In the genomic region with DNA sequence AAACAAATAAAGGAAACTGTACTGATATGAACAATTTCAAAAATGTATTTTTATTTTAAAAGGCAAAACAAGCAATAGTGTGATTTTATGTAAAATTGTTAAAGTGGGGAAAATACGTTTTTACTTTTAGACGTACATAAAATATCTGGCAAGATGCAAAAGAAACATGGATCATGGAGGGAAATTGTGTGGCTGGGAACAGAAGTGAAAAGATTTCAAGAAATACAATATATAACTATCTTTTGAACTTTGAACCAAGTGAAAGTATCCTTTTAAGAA, we compare ENCODE assay signal across 8 cellular contexts. TPM values are rescaled to one million over a fixed set of nuclear protein-coding genes. Genes with fewer than 3 reads are reported as not detected.
DNase-seq lines count a peak whose midpoint lies in the region; ATAC-seq, FAIRE-seq and TF ChIP-seq lines count a peak whose summit lies in the region.

No MANE protein-coding gene starts in this region.

- H3K27me3 ChIP-seq in CD8-positive, alpha-beta T cell (ENCODE audit: insufficient read depth, low read length) = no peaks in the 10 kb centered on the region
- H3K27me3 ChIP-seq in OCI-LY3 (ENCODE audit: low read depth, low read length) = no peaks in the 10 kb centered on the region
- no peaks in the 10 kb centered on the region for H3K27me3 ChIP-seq in H1 (replicated peaks in 1 of 4; ENCODE audit: control insufficient read depth in 3 of 4, extremely low read depth in 1 of 4, insufficient read depth in 3 of 4, low read length in 3 of 4)
- H3K27me3 ChIP-seq in neuronal stem cell (ENCODE audit: control insufficient read depth in 3 of 3, insufficient read depth in 3 of 3, low read depth in 1 of 3, low read length in 3 of 3) = no peaks in the 10 kb centered on the region

- H3K27me3 Mint-ChIP-seq in CD8-positive, alpha-beta T cell (ENCODE audit: low read depth) = no peaks in the 10 kb centered on the region

- no peak for DNase-seq in CD8-positive, alpha-beta T cell
- DNase-seq in H1 (ENCODE audit: low read depth in 1 of 2, low spot score in 2 of 2) = no peak
- DNase-seq in neuronal stem cell (ENCODE audit: low spot score) = no peak
- no peak for DNase-seq in CD1c-positive myeloid dendritic cell (ENCODE audit: extremely low spot score)
- no peak for DNase-seq in GM12892 (ENCODE audit: insufficient read length)
- no peak for DNase-seq in HTR-8/SVneo (ENCODE audit: insufficient read length, low spot score)

- H2AK5ac ChIP-seq in H1 (ENCODE audit: low read depth, low read length) (no peak overlapping the region), neuronal stem cell (ENCODE audit: low read depth, low read length) (no peak overlapping the region)

- no peak for ATAC-seq in CD8-positive, alpha-beta T cell
- ATAC-seq in HG03571 (IDR thresholded peaks at IDR 0.05; ENCODE audit: unreplicated experiment) = no peak

- no peak overlapping the region for H3K23ac ChIP-seq in H1 (ENCODE audit: insufficient read length)
- H3K23ac ChIP-seq in neuronal stem cell (ENCODE audit: low read depth, low read length, poor library complexity) = no peak overlapping the region

- H2BK15ac ChIP-seq in H1 (ENCODE audit: low read length) (no peak overlapping the region), neuronal stem cell (ENCODE audit: low read length) (no peak overlapping the region)

- TF ChIP-seq RAD21 in H1 (IDR thresholded peaks at IDR 0.05 in 1 of 2, conservative IDR thresholded peaks at IDR 0.05 in 1 of 2; ENCODE audit: low read depth in 2 of 2, low read length in 2 of 2) = no peak

- CTCF ChIA-PET in CD8-positive, alpha-beta T cell (lab: Charles Lee) = interaction anchor here (0.7 kb wide), 1 partner anchor 30 kb away, joined by 3 read pairs; a partner anchor contains a TSS
- CTCF ChIA-PET in H1 (lab: Charles Lee; ENCODE audit: partially characterized antibody) = interaction anchor here (0.5 to 1.0 kb wide), 3 partner anchors 33 to 152 kb away, joined by 3 to 5 read pairs (median 3); no protein-coding TSS in a partner anchor

- H3K9me3 ChIP-seq in CD8-positive, alpha-beta T cell (ENCODE audit: low read length) = no peaks in the 10 kb centered on the region
- H3K9me3 ChIP-seq in OCI-LY3 (ENCODE audit: insufficient read depth, low read length) (no peaks in the 10 kb centered on the region), H1 (ENCODE audit: insufficient read depth in 2 of 2, low read depth in 1 of 2, low read length in 1 of 2) (no peaks in the 10 kb centered on the region), neuronal stem cell (replicated peaks in 1 of 2; ENCODE audit: control insufficient read depth in 2 of 2, insufficient read depth in 1 of 2, low read depth in 1 of 2, low read length in 2 of 2) (no peaks in the 10 kb centered on the region)

- H3K9ac ChIP-seq in OCI-LY3 (ENCODE audit: low read length) (peak overlapping the region; percentile 86), H1 (replicated peaks in 1 of 4; ENCODE audit: extremely low read depth in 1 of 4, low read depth in 3 of 4, low read length in 3 of 4) (peak overlapping the region in 1 of 4 experiments; percentile 24; a peak in 1 of 7 replicates), neuronal stem cell (ENCODE audit: low read depth, low read length, poor library complexity) (no peak overlapping the region)

- peaks cover 37% of the 10 kb centered on the region for H3K79me2 ChIP-seq in OCI-LY3 (ENCODE audit: low read length)
- peaks cover 2 to 23% of the 10 kb centered on the region in 2 experiments; a peak in 2 of 4 replicates for H3K79me2 ChIP-seq in H1 (ENCODE audit: control insufficient read depth in 1 of 2, insufficient read depth in 2 of 2, low read length in 2 of 2)

- H4K91ac ChIP-seq in H1 (replicated peaks; ENCODE audit: insufficient read length, low read length) (no peak overlapping the region), neuronal stem cell (ENCODE audit: low read depth, low read length, poor library complexity) (no peak overlapping the region)

- H3K4ac ChIP-seq in H1 (replicated peaks; ENCODE audit: insufficient read length, low read depth, low read length) (no peak overlapping the region), neuronal stem cell (ENCODE audit: low read length) (no peak overlapping the region)

- 26% methylated on average over 2 of the region's 2 CpGs; no CpG with 5 or more reads in 1 of the 2 experiments for WGBS in H1 (ENCODE audit: extremely low coverage in 1 of 2, insufficient coverage in 1 of 2, insufficient read length in 1 of 2, insufficient replicate concordance in 2 of 2, low coverage in 1 of 2, low lambda C conversion rate in 2 of 2, missing lambda C conversion rate in 1 of 2), 2 experiments
- 100% methylated on average over 2 of the region's 2 CpGs; no CpG with 5 or more reads in 1 of the 2 donors for WGBS in neuronal stem cell (ENCODE audit: extremely low coverage in 2 of 2, insufficient read length in 2 of 2, insufficient replicate concordance in 1 of 2), 2 donors

- POLR2A ChIA-PET in CD8-positive, alpha-beta T cell (lab: Charles Lee) = interaction anchor here (1.0 to 4.0 kb wide), 5 partner anchors 21 to 146 kb away, joined by 3 to 38 read pairs (median 5); a partner anchor contains a TSS
- POLR2A ChIA-PET in H1 (lab: Charles Lee; ENCODE audit: partially characterized antibody) = interaction anchor here (0.6 to 1.2 kb wide), 6 partner anchors 10 to 235 kb away, joined by 3 read pairs; no protein-coding TSS in a partner anchor

- FAIRE-seq in H1 (lab: Jason Lieb, UNC) (no peak), GM12892 (lab: Jason Lieb, UNC) (no peak), HTR-8/SVneo (lab: Jason Lieb, UNC) (no peak)

- no peak overlapping the region for H4K5ac ChIP-seq in H1 (ENCODE audit: insufficient read length, low read depth, low read length)

- H3K27ac ChIP-seq in CD8-positive, alpha-beta T cell (ENCODE audit: low read depth, low read length) = peak overlapping the region; percentile 88
- peak overlapping the region; percentile 97 for H3K27ac ChIP-seq in OCI-LY3 (ENCODE audit: low read length)
- H3K27ac ChIP-seq in H1 (ENCODE audit: low read depth, low read length) = no peak overlapping the region
- no peak overlapping the region for H3K27ac ChIP-seq in neuronal stem cell (replicated peaks; ENCODE audit: low read length)

- H2BK5ac ChIP-seq in H1 (ENCODE audit: low read depth, low read length) = no peak overlapping the region; the same call in 1 of the 2 replicates
- no peak overlapping the region for H2BK5ac ChIP-seq in neuronal stem cell (ENCODE audit: low read length)

- intact Hi-C loops in CD8-positive, alpha-beta T cell (cut with DNase I, micrococcal nuclease) = loop anchor here (1.0 to 10.0 kb wide), 11 partner anchors 21 to 1693 kb away; a partner anchor contains a TSS

- no peak for TF ChIP-seq CTCF in CD8-positive, alpha-beta T cell (IDR thresholded peaks at IDR 0.05)
- TF ChIP-seq CTCF in OCI-LY3 (IDR thresholded peaks at IDR 0.05; ENCODE audit: low read depth, low read length) = no peak
- TF ChIP-seq CTCF in H1 (IDR thresholded peaks at IDR 0.05; ENCODE audit: control extremely low read depth in 1 of 3, insufficient read depth in 1 of 3, low read depth in 1 of 3, low read length in 3 of 3) = no peak

- H3K18ac ChIP-seq in H1 (ENCODE audit: extremely low read depth, low read length) = no peak overlapping the region
- no peak overlapping the region for H3K18ac ChIP-seq in neuronal stem cell (ENCODE audit: low read length)

- H3K27ac Mint-ChIP-seq in CD8-positive, alpha-beta T cell = peak overlapping the region; percentile 86

- H3K56ac ChIP-seq in H1 (replicated peaks; ENCODE audit: insufficient read length, low read depth, low read length) = no peak overlapping the region

- peak overlapping the region; percentile 96 for H3K4me3 ChIP-seq in CD8-positive, alpha-beta T cell (ENCODE audit: low read depth, low read length)
- H3K4me3 ChIP-seq in OCI-LY3 (ENCODE audit: low read length) = peak overlapping the region; percentile 89
- peak overlapping the region; percentile 82 to 98 (median 82) for H3K4me3 ChIP-seq in H1 (ENCODE audit: extremely low read depth in 1 of 4, insufficient read depth in 2 of 4, low read depth in 3 of 4, low read length in 4 of 4)
- H3K4me3 ChIP-seq in neuronal stem cell (ENCODE audit: low read length in 2 of 2) = peak overlapping the region in 1 of 2 donors; percentile 81

- TF ChIP-seq EP300 in H1 (IDR thresholded peaks at IDR 0.05; ENCODE audit: borderline replicate concordance in 1 of 2, low read depth in 2 of 2, low read length in 2 of 2) = no peak

- peaks cover 23% of the 10 kb centered on the region for H3K4me1 Mint-ChIP-seq in CD8-positive, alpha-beta T cell (ENCODE audit: low read depth)

- H3K9me3 Mint-ChIP-seq in CD8-positive, alpha-beta T cell = no peaks in the 10 kb centered on the region

- H3K14ac ChIP-seq in H1 (ENCODE audit: insufficient read length) (no peak overlapping the region), neuronal stem cell (ENCODE audit: low read length) (no peak overlapping the region)

- H4K20me1 ChIP-seq in OCI-LY3 (ENCODE audit: insufficient read depth, low read length) = peaks cover 19% of the 10 kb centered on the region
- H4K20me1 ChIP-seq in H1 (replicated peaks in 1 of 2; ENCODE audit: control insufficient read depth in 1 of 2, insufficient read depth in 2 of 2, low read length in 2 of 2) = peaks cover 2 to 6% of the 10 kb centered on the region in 2 experiments

- H3K79me1 ChIP-seq in H1 (ENCODE audit: low read depth, low read length) = peaks cover 4% of the 10 kb centered on the region; the same call in 1 of the 2 replicates
- peaks cover 5% of the 10 kb centered on the region for H3K79me1 ChIP-seq in neuronal stem cell (ENCODE audit: low read depth, low read length)

- H3K4me3 Mint-ChIP-seq in CD8-positive, alpha-beta T cell = peak overlapping the region; percentile 77

- peaks cover 23% of the 10 kb centered on the region for H3K4me1 ChIP-seq in CD8-positive, alpha-beta T cell (ENCODE audit: insufficient read depth, low read length)
- H3K4me1 ChIP-seq in OCI-LY3 (ENCODE audit: low read length) = peaks cover 34% of the 10 kb centered on the region
- H3K4me1 ChIP-seq in H1 (replicated peaks in 1 of 4; ENCODE audit: control insufficient read depth in 3 of 4, insufficient read depth in 4 of 4, low read length in 3 of 4) = peaks cover 3 to 14% (median 7%) of the 10 kb centered on the region in 4 experiments
- peaks cover 11 to 17% of the 10 kb centered on the region in 2 donors for H3K4me1 ChIP-seq in neuronal stem cell (ENCODE audit: control insufficient read depth in 2 of 2, insufficient read depth in 1 of 2, low read depth in 1 of 2, low read length in 2 of 2)

- peaks cover 12% of the 10 kb centered on the region for H3K23me2 ChIP-seq in H1 (ENCODE audit: low read depth, low read length)

- TF ChIP-seq POLR2A in H1 (IDR thresholded peaks at IDR 0.05; ENCODE audit: control extremely low read depth in 1 of 2, low read depth in 2 of 2, low read length in 2 of 2) (no peak), GM12892 (IDR thresholded peaks at IDR 0.05; ENCODE audit: low read depth, low read length) (no peak)

- no peak overlapping the region; the same call in 1 of the 2 replicates for H2AFZ ChIP-seq in OCI-LY3 (ENCODE audit: low read depth, low read length)
- H2AFZ ChIP-seq in H1 (ENCODE audit: low read length) = no peak overlapping the region
- peak overlapping the region; percentile 95 for H2AFZ ChIP-seq in neuronal stem cell (ENCODE audit: low read length)

- H3K36me3 ChIP-seq in CD8-positive, alpha-beta T cell (ENCODE audit: insufficient read depth, low read length) = no peaks in the 10 kb centered on the region
- H3K36me3 ChIP-seq in OCI-LY3 (replicated peaks; ENCODE audit: low read depth, low read length) (peaks cover 10% of the 10 kb centered on the region), H1 (ENCODE audit: control insufficient read depth in 2 of 4, insufficient read depth in 4 of 4, low read length in 3 of 4) (no peaks in the 10 kb centered on the region), neuronal stem cell (replicated peaks in 1 of 2; ENCODE audit: control insufficient read depth in 2 of 2, insufficient read depth in 2 of 2, low read length in 2 of 2) (peaks cover 6 to 12% of the 10 kb centered on the region in 2 donors)

- peak overlapping the region; percentile 89 for H3K4me2 ChIP-seq in OCI-LY3 (ENCODE audit: low read length)
- H3K4me2 ChIP-seq in H1 (ENCODE audit: insufficient read depth in 1 of 2, low read depth in 2 of 2, low read length in 2 of 2) = peak overlapping the region; percentile 75 to 98
- no peak overlapping the region for H3K4me2 ChIP-seq in neuronal stem cell (ENCODE audit: insufficient read depth, low read length, poor library complexity, severe bottlenecking)

- H4K8ac ChIP-seq in H1 (ENCODE audit: extremely low read depth, insufficient read depth, low read length) = no peak overlapping the region
- no peak overlapping the region for H4K8ac ChIP-seq in neuronal stem cell (ENCODE audit: low read depth, low read length)

- no peak overlapping the region for H2BK12ac ChIP-seq in H1 (ENCODE audit: low read depth, low read length)
- no peak overlapping the region for H2BK12ac ChIP-seq in neuronal stem cell (ENCODE audit: low read length)

- no peaks in the 10 kb centered on the region for H3K36me3 Mint-ChIP-seq in CD8-positive, alpha-beta T cell

- no peak overlapping the region for H2BK20ac ChIP-seq in H1 (ENCODE audit: low read length)

- H2BK120ac ChIP-seq in H1 (replicated peaks; ENCODE audit: low read depth, low read length) = no peak overlapping the region
- no peak overlapping the region for H2BK120ac ChIP-seq in neuronal stem cell (ENCODE audit: low read depth, low read length)

RNA-seq across cellular contexts. Expression of a gene that starts 1.5 kb away (rescaled TPM):
- total RNA-seq in CD8-positive, alpha-beta T cell = 1 to 10 TPM; 6.1 to 6.4 TPM
- total RNA-seq in H1 (2021; fragmentation: NEBNext Ultra II Directional; extraction: Animal tissue kit (Norgen Biotek cat#: 25700)) = 6.7 and 8.2 TPM in 2 replicates
- polyA plus RNA-seq in H1 (2011; rRNA removed) = 2.0 and 2.2 TPM in 2 replicates
- polyA plus RNA-seq in H1 (2011; cell fraction: cytosol; rRNA removed) = 3.9 TPM
- 3.5 TPM for polyA plus RNA-seq in H1 (2011; cell fraction: nucleus; rRNA removed)
- polyA plus RNA-seq in H1 (2012, experiment 1 of 2) = 2.6 to 5.1 TPM (median 3.0 TPM) in 4 replicates
- 0.59 TPM for polyA plus RNA-seq in H1 (2012, experiment 2 of 2)
- 4.4 TPM for polyA plus RNA-seq in H1 (2013, experiment 1 of 2)
- polyA plus RNA-seq in H1 (2013, experiment 2 of 2) = 3.9 TPM
- 3.1 and 3.4 TPM in 2 replicates for polyA minus RNA-seq in H1 (2011; rRNA and poly(A)+ RNA removed)
- 5.0 TPM for polyA minus RNA-seq in H1 (2011; cell fraction: cytosol; rRNA and poly(A)+ RNA removed)
- polyA minus RNA-seq in H1 (2011; cell fraction: nucleus; rRNA and poly(A)+ RNA removed) = 5.7 TPM
- 5.1 TPM for polyA plus RNA-seq in neuronal stem cell (2013, experiment 1 of 2)
- polyA plus RNA-seq in neuronal stem cell (2013, experiment 2 of 2) = 5.1 TPM
- 8.0 TPM for polyA plus RNA-seq in GM12892 (2012; ENCODE audit: missing spikeins)

RNA-seq across cellular contexts. Expression of a gene that starts 30.3 kb away (rescaled TPM):
- total RNA-seq in CD8-positive, alpha-beta T cell = 10 to 100 TPM; 31.9 to 32.6 TPM
- total RNA-seq in H1 (2021; fragmentation: NEBNext Ultra II Directional; extraction: Animal tissue kit (Norgen Biotek cat#: 25700)) = 10.5 and 11.2 TPM in 2 replicates
- polyA plus RNA-seq in H1 (2011; rRNA removed) = 3.3 and 3.8 TPM in 2 replicates
- 7.9 TPM for polyA plus RNA-seq in H1 (2011; cell fraction: cytosol; rRNA removed)
- polyA plus RNA-seq in H1 (2011; cell fraction: nucleus; rRNA removed) = 3.3 TPM
- polyA plus RNA-seq in H1 (2012, experiment 1 of 2) = 9.9 to 11.6 TPM (median 10.5 TPM) in 4 replicates
- 3.3 TPM for polyA plus RNA-seq in H1 (2012, experiment 2 of 2)
- 7.0 TPM for polyA plus RNA-seq in H1 (2013, experiment 1 of 2)
- 7.1 TPM for polyA plus RNA-seq in H1 (2013, experiment 2 of 2)
- polyA minus RNA-seq in H1 (2011; rRNA and poly(A)+ RNA removed) = 1.5 and 2.0 TPM in 2 replicates
- 3.2 TPM for polyA minus RNA-seq in H1 (2011; cell fraction: cytosol; rRNA and poly(A)+ RNA removed)
- 2.5 TPM for polyA minus RNA-seq in H1 (2011; cell fraction: nucleus; rRNA and poly(A)+ RNA removed)
- 21.5 TPM for polyA plus RNA-seq in neuronal stem cell (2013, experiment 1 of 2)
- 21.1 TPM for polyA plus RNA-seq in neuronal stem cell (2013, experiment 2 of 2)
- polyA plus RNA-seq in GM12892 (2012; ENCODE audit: missing spikeins) = 3.2 TPM

RNA-seq across cellular contexts. Expression of a gene that starts 36.1 kb away (rescaled TPM):
- 10 to 100 TPM; 18.5 to 20.5 TPM for total RNA-seq in CD8-positive, alpha-beta T cell
- 11.5 and 13.7 TPM in 2 replicates for total RNA-seq in H1 (2021; fragmentation: NEBNext Ultra II Directional; extraction: Animal tissue kit (Norgen Biotek cat#: 25700))
- polyA plus RNA-seq in H1 (2011; rRNA removed) = 7.0 and 9.6 TPM in 2 replicates
- 10.8 TPM for polyA plus RNA-seq in H1 (2011; cell fraction: cytosol; rRNA removed)
- 5.7 TPM for polyA plus RNA-seq in H1 (2011; cell fraction: nucleus; rRNA removed)
- polyA plus RNA-seq in H1 (2012, experiment 1 of 2) = 13.5 to 19.7 TPM (median 15.7 TPM) in 4 replicates
- 7.9 TPM for polyA plus RNA-seq in H1 (2012, experiment 2 of 2)
- 13.4 TPM for polyA plus RNA-seq in H1 (2013, experiment 1 of 2)
- 16.3 TPM for polyA plus RNA-seq in H1 (2013, experiment 2 of 2)
- 4.1 and 4.9 TPM in 2 replicates for polyA minus RNA-seq in H1 (2011; rRNA and poly(A)+ RNA removed)
- polyA minus RNA-seq in H1 (2011; cell fraction: cytosol; rRNA and poly(A)+ RNA removed) = 4.0 TPM
- 7.2 TPM for polyA minus RNA-seq in H1 (2011; cell fraction: nucleus; rRNA and poly(A)+ RNA removed)
- polyA plus RNA-seq in neuronal stem cell (2013, experiment 1 of 2) = 22.3 TPM
- polyA plus RNA-seq in neuronal stem cell (2013, experiment 2 of 2) = 22.2 TPM
- polyA plus RNA-seq in GM12892 (2012; ENCODE audit: missing spikeins) = 8.5 TPM

Comparison
In these comparisons a context has a peak if more than half of its experiments do, and no peak if none do; other contexts are left out.
1. H3K27ac ChIP-seq: peak in CD8-positive, alpha-beta T cell (single experiment) and OCI-LY3 (single experiment); none in H1 (single experiment) and neuronal stem cell (single experiment).